Comparison of ENCODE assay signal across 8 cellular contexts in genomic region chr19:18428173-18428836, GRCh38. TPM values are rescaled to one million over a fixed set of nuclear protein-coding genes. Genes with fewer than 3 reads are reported as not detected.
DNase-seq lines count a peak whose midpoint lies in the region; ATAC-seq, FAIRE-seq and TF ChIP-seq lines count a peak whose summit lies in the region.

No MANE protein-coding gene starts in this region.

- TF ChIP-seq CTCF in HepG2 (CRISPR knock-in tag; IDR thresholded peaks at IDR 0.05): no peak

- TF ChIP-seq RAD21 in HepG2 (CRISPR knock-in tag; IDR thresholded peaks at IDR 0.05): no peak

- DNase-seq in activated CD8-positive, alpha-beta memory T cell treated with anti-CD3 and anti-CD28 coated beads, Interleukin-2, amount 50 U/mL, for 48 hours: peak; percentile 59
- no peak for DNase-seq in activated CD8-positive, alpha-beta memory T cell treated with anti-CD3 and anti-CD28 coated beads for 24 hours
- no peak for DNase-seq in SJSA1 (ENCODE audit: low read depth in 1 of 2, low spot score in 2 of 2)
- DNase-seq in effector CD4-positive, alpha-beta T cell: no peak
- DNase-seq in HepG2 (ENCODE audit: low spot score): no peak

- peaks cover 3% of the 10 kb centered on the region for H3K79me2 ChIP-seq in HepG2 (ENCODE audit: insufficient read depth, low read length)

- H3K9ac ChIP-seq in iPS-15b (ENCODE audit: low read depth, low read length): no peak overlapping the region
- no peak overlapping the region for H3K9ac ChIP-seq in HepG2 (ENCODE audit: insufficient read depth, low read depth, low read length)

- ATAC-seq in GM21619 (IDR thresholded peaks at IDR 0.05; ENCODE audit: unreplicated experiment): no peak
- no peak for ATAC-seq in HepG2

- H3K27ac ChIP-seq in SJSA1 (peak overlapping the region; percentile 89), thymus (ENCODE audit: low read depth) (no peak overlapping the region), HepG2 (ENCODE audit: extremely low read length, insufficient read depth, low read length) (no peak overlapping the region)

- peaks cover 29% of the 10 kb centered on the region for H3K4me1 ChIP-seq in SJSA1 (replicated peaks)
- peaks cover 7% of the 10 kb centered on the region for H3K4me1 ChIP-seq in iPS-15b (ENCODE audit: control insufficient read depth, insufficient read depth, low read length)
- peaks cover 21% of the 10 kb centered on the region for H3K4me1 ChIP-seq in thymus (ENCODE audit: control insufficient read depth, insufficient read depth, low read length)
- H3K4me1 ChIP-seq in HepG2 (ENCODE audit: insufficient read depth, low read length): no peaks in the 10 kb centered on the region

- BruUV-seq in HepG2 (replicated peaks; lab: Mats Ljungman, UMichigan): no TSS peak

- in situ Hi-C loops in HepG2 (cut with HindIII; ENCODE audit: extremely low pct_ligation_motif_present, low pct_unique_long_range_greater_than_20kb): no loop called here

- H3K36me3 ChIP-seq in SJSA1: no peaks in the 10 kb centered on the region
- H3K36me3 ChIP-seq in iPS-15b (ENCODE audit: control insufficient read depth, insufficient read depth, low read length): no peaks in the 10 kb centered on the region
- H3K36me3 ChIP-seq in thymus (ENCODE audit: control insufficient read depth, insufficient read depth): peaks cover 5% of the 10 kb centered on the region
- H3K36me3 ChIP-seq in HepG2 (replicated peaks in 1 of 2; ENCODE audit: control insufficient read depth in 1 of 2, insufficient read depth in 2 of 2, low read length in 2 of 2): peaks cover 1 to 3% of the 10 kb centered on the region in 2 experiments; a peak in 2 of 5 replicates

- peak overlapping the region; percentile 45; the same call in 1 of the 2 replicates for H3K4me3 ChIP-seq in SJSA1
- peak overlapping the region; percentile 60 for H3K4me3 ChIP-seq in iPS-15b (ENCODE audit: low read depth, low read length)
- H3K4me3 ChIP-seq in thymus (ENCODE audit: low read length): peak overlapping the region; percentile 69
- no peak overlapping the region for H3K4me3 ChIP-seq in HepG2 (replicated peaks in 1 of 3; ENCODE audit: insufficient read depth in 1 of 3, low read depth in 2 of 3, low read length in 3 of 3)

- intact Hi-C loops in HepG2 (cut with micrococcal nuclease; ENCODE audit: unreplicated experiment): no loop called here

- WGBS in thymus: 80% methylated on average over 18 of the region's 18 CpGs
- WGBS in HepG2 (ENCODE audit: low lambda C conversion rate): 98% methylated on average over 9 of the region's 18 CpGs

- H3K9me3 ChIP-seq in SJSA1 (replicated peaks): 0 out of 2 replicates have a peak, but pooled peaks cover 3% of the 10 kb centered on the region
- H3K9me3 ChIP-seq in iPS-15b (ENCODE audit: control insufficient read depth, insufficient read depth, low read length): no peaks in the 10 kb centered on the region
- H3K9me3 ChIP-seq in thymus (ENCODE audit: control insufficient read depth): no peaks in the 10 kb centered on the region
- H3K9me3 ChIP-seq in HepG2 (ENCODE audit: low read length): no peaks in the 10 kb centered on the region

- CTCF ChIA-PET in HepG2 (lab: Yijun Ruan, JAX; ENCODE audit: low intra/inter-chr PET ratio, low total read pairs): no interaction called here

- no peaks in the 10 kb centered on the region for H3K27me3 ChIP-seq in SJSA1 (replicated peaks)
- no peaks in the 10 kb centered on the region for H3K27me3 ChIP-seq in iPS-15b (ENCODE audit: control insufficient read depth, insufficient read depth, low read length)
- no peaks in the 10 kb centered on the region for H3K27me3 ChIP-seq in thymus (ENCODE audit: control insufficient read depth, insufficient read depth)
- H3K27me3 ChIP-seq in HepG2 (ENCODE audit: control insufficient read depth in 1 of 2, insufficient read depth in 2 of 2, low read length in 2 of 2): no peaks in the 10 kb centered on the region

- no peak overlapping the region for H3K4me2 ChIP-seq in HepG2 (ENCODE audit: low read depth, low read length)

- TF ChIP-seq POLR2A in HepG2 (IDR thresholded peaks at IDR 0.05; ENCODE audit: insufficient read depth in 1 of 2, low read depth in 2 of 2, low read length in 2 of 2): no peak

- no peaks in the 10 kb centered on the region for H4K20me1 ChIP-seq in HepG2 (ENCODE audit: insufficient read depth, low read length)

- no peak for FAIRE-seq in HepG2 (lab: Jason Lieb, UNC)

- POLR2A ChIA-PET in HepG2 (lab: Yijun Ruan, JAX): no interaction called here

- TF ChIP-seq EP300 in HepG2 (IDR thresholded peaks at IDR 0.05; ENCODE audit: low read depth in 2 of 2, low read length in 2 of 2) (no peak), HepG2 (CRISPR knock-in tag; IDR thresholded peaks at IDR 0.05; ENCODE audit: borderline replicate concordance) (no peak)

- no peak overlapping the region for H2AFZ ChIP-seq in HepG2 (ENCODE audit: low read length)

RNA-seq across cellular contexts. Expression of gene SSBP4, which starts 9.1 kb away (rescaled TPM):
- total RNA-seq in SJSA1 (2014; rRNA removed; shearing (Covaris generic)): 18.9 and 43.4 TPM in 2 replicates
- 50.3 TPM for polyA plus RNA-seq in thymus
- 19.3 and 39.5 TPM in 2 replicates for total RNA-seq in HepG2 (2016; rRNA removed; fragmentation: Illumina TruSeq; extraction: Trizol)
- total RNA-seq in HepG2 (2016; cell fraction: cytosol; rRNA removed; fragmentation: Illumina TruSeq; extraction: Trizol; ENCODE audit: low read depth): 95.2 and 104 TPM in 2 replicates
- 14.4 and 39.0 TPM in 2 replicates for total RNA-seq in HepG2 (2016; cell fraction: insoluble cytoplasmic fraction; rRNA removed; fragmentation: Illumina TruSeq; extraction: Trizol)
- total RNA-seq in HepG2 (2016; cell fraction: membrane; rRNA removed; fragmentation: Illumina TruSeq; extraction: Trizol): 103 and 124 TPM in 2 replicates
- total RNA-seq in HepG2 (2016; cell fraction: nucleus; rRNA removed; fragmentation: Illumina TruSeq; extraction: Trizol): 26.9 and 35.1 TPM in 2 replicates
- polyA plus RNA-seq in HepG2 (2011; rRNA removed): 20.8 and 33.4 TPM in 2 replicates
- polyA plus RNA-seq in HepG2 (2011; cell fraction: cytosol; rRNA removed): 11.6 and 28.6 TPM in 2 replicates
- 200 and 290 TPM in 2 replicates for polyA plus RNA-seq in HepG2 (2011; cell fraction: nucleus; rRNA removed)
- 18.2 and 31.6 TPM in 2 replicates for polyA plus RNA-seq in HepG2 (2012)
- 133 and 147 TPM in 2 replicates for polyA plus RNA-seq in HepG2 (2016; cell fraction: cytosol; fragmentation: Illumina TruSeq; extraction: Trizol; ENCODE audit: low read depth)
- 34.3 and 41.3 TPM in 2 replicates for polyA plus RNA-seq in HepG2 (2016; cell fraction: insoluble cytoplasmic fraction; fragmentation: Illumina TruSeq; extraction: Trizol; ENCODE audit: low read depth)
- 147 and 152 TPM in 2 replicates for polyA plus RNA-seq in HepG2 (2016; cell fraction: membrane; fragmentation: Illumina TruSeq; extraction: Trizol; ENCODE audit: low read depth)
- 117 and 122 TPM in 2 replicates for polyA plus RNA-seq in HepG2 (2016; cell fraction: nucleus; fragmentation: Illumina TruSeq; extraction: Trizol; ENCODE audit: insufficient read depth, low read depth)
- 10.3 and 12.3 TPM in 2 replicates for polyA minus RNA-seq in HepG2 (2011; rRNA and poly(A)+ RNA removed; ENCODE audit: low replicate concordance)
- polyA minus RNA-seq in HepG2 (2011; cell fraction: cytosol; rRNA and poly(A)+ RNA removed): 12.0 and 13.9 TPM in 2 replicates
- polyA minus RNA-seq in HepG2 (2011; cell fraction: nucleus; rRNA and poly(A)+ RNA removed): 20.1 and 21.6 TPM in 2 replicates

RNA-seq across cellular contexts. Expression of gene ISYNA1, which starts 9.6 kb away (rescaled TPM):
- 2.0 and 5.4 TPM in 2 replicates for total RNA-seq in SJSA1 (2014; rRNA removed; shearing (Covaris generic))
- polyA plus RNA-seq in thymus (66.1 TPM), HepG2 (2011; rRNA removed) (29.6 and 36.5 TPM in 2 replicates)
- 29.4 and 48.5 TPM in 2 replicates for total RNA-seq in HepG2 (2016; rRNA removed; fragmentation: Illumina TruSeq; extraction: Trizol)
- total RNA-seq in HepG2 (2016; cell fraction: cytosol; rRNA removed; fragmentation: Illumina TruSeq; extraction: Trizol; ENCODE audit: low read depth): 8.4 and 10.1 TPM in 2 replicates
- 29.3 and 46.4 TPM in 2 replicates for total RNA-seq in HepG2 (2016; cell fraction: insoluble cytoplasmic fraction; rRNA removed; fragmentation: Illumina TruSeq; extraction: Trizol)
- 16.0 and 18.7 TPM in 2 replicates for total RNA-seq in HepG2 (2016; cell fraction: membrane; rRNA removed; fragmentation: Illumina TruSeq; extraction: Trizol)
- 33.6 and 37.4 TPM in 2 replicates for total RNA-seq in HepG2 (2016; cell fraction: nucleus; rRNA removed; fragmentation: Illumina TruSeq; extraction: Trizol)
- polyA plus RNA-seq in HepG2 (2011; cell fraction: cytosol; rRNA removed): 14.0 and 25.3 TPM in 2 replicates
- polyA plus RNA-seq in HepG2 (2011; cell fraction: nucleus; rRNA removed): 246 and 367 TPM in 2 replicates
- polyA plus RNA-seq in HepG2 (2012): 32.5 and 49.8 TPM in 2 replicates
- polyA plus RNA-seq in HepG2 (2016; cell fraction: cytosol; fragmentation: Illumina TruSeq; extraction: Trizol; ENCODE audit: low read depth): 16.0 and 16.5 TPM in 2 replicates
- 44.6 and 57.4 TPM in 2 replicates for polyA plus RNA-seq in HepG2 (2016; cell fraction: insoluble cytoplasmic fraction; fragmentation: Illumina TruSeq; extraction: Trizol; ENCODE audit: low read depth)
- polyA plus RNA-seq in HepG2 (2016; cell fraction: membrane; fragmentation: Illumina TruSeq; extraction: Trizol; ENCODE audit: low read depth): 18.1 and 22.4 TPM in 2 replicates
- polyA plus RNA-seq in HepG2 (2016; cell fraction: nucleus; fragmentation: Illumina TruSeq; extraction: Trizol; ENCODE audit: insufficient read depth, low read depth): 103 and 119 TPM in 2 replicates
- 1.3 and 50.2 TPM in 2 replicates for polyA minus RNA-seq in HepG2 (2011; rRNA and poly(A)+ RNA removed; ENCODE audit: low replicate concordance)
- polyA minus RNA-seq in HepG2 (2011; cell fraction: cytosol; rRNA and poly(A)+ RNA removed): 20.4 and 29.0 TPM in 2 replicates
- polyA minus RNA-seq in HepG2 (2011; cell fraction: nucleus; rRNA and poly(A)+ RNA removed): 13.3 and 14.3 TPM in 2 replicates

RNA-seq across cellular contexts. Expression of gene LRRC25, which starts 30.9 kb away (rescaled TPM):
- not detected in 2 replicates for total RNA-seq in SJSA1 (2014; rRNA removed; shearing (Covaris generic))
- 6.2 TPM for polyA plus RNA-seq in thymus
- 0.13 TPM in 1 of 2 replicates, not detected in the other for total RNA-seq in HepG2 (2016; rRNA removed; fragmentation: Illumina TruSeq; extraction: Trizol)
- total RNA-seq in HepG2 (2016; cell fraction: cytosol; rRNA removed; fragmentation: Illumina TruSeq; extraction: Trizol; ENCODE audit: low read depth): 0.20 TPM in 1 of 2 replicates, not detected in the other
- 0.11 TPM in 1 of 2 replicates, not detected in the other for total RNA-seq in HepG2 (2016; cell fraction: insoluble cytoplasmic fraction; rRNA removed; fragmentation: Illumina TruSeq; extraction: Trizol)
- total RNA-seq in HepG2 (2016; cell fraction: membrane; rRNA removed; fragmentation: Illumina TruSeq; extraction: Trizol): 0.17 and 0.19 TPM in 2 replicates
- 0.25 TPM in 1 of 2 replicates, not detected in the other for total RNA-seq in HepG2 (2016; cell fraction: nucleus; rRNA removed; fragmentation: Illumina TruSeq; extraction: Trizol)
- 0.53 and 0.85 TPM in 2 replicates for polyA plus RNA-seq in HepG2 (2011; rRNA removed)
- polyA plus RNA-seq in HepG2 (2011; cell fraction: cytosol; rRNA removed): 0.66 and 0.68 TPM in 2 replicates
- 0.16 and 0.35 TPM in 2 replicates for polyA plus RNA-seq in HepG2 (2011; cell fraction: nucleus; rRNA removed)
- 0.11 and 0.13 TPM in 2 replicates for polyA plus RNA-seq in HepG2 (2012)
- 0.05 TPM in 1 of 2 replicates, not detected in the other for polyA plus RNA-seq in HepG2 (2016; cell fraction: cytosol; fragmentation: Illumina TruSeq; extraction: Trizol; ENCODE audit: low read depth)
- 0.12 and 0.15 TPM in 2 replicates for polyA plus RNA-seq in HepG2 (2016; cell fraction: insoluble cytoplasmic fraction; fragmentation: Illumina TruSeq; extraction: Trizol; ENCODE audit: low read depth)
- 0.13 TPM in 1 of 2 replicates, not detected in the other for polyA plus RNA-seq in HepG2 (2016; cell fraction: membrane; fragmentation: Illumina TruSeq; extraction: Trizol; ENCODE audit: low read depth)
- polyA plus RNA-seq in HepG2 (2016; cell fraction: nucleus; fragmentation: Illumina TruSeq; extraction: Trizol; ENCODE audit: insufficient read depth, low read depth): not detected in 2 replicates
- polyA minus RNA-seq in HepG2 (2011; rRNA and poly(A)+ RNA removed; ENCODE audit: low replicate concordance): 0.60 TPM in 1 of 2 replicates, not detected in the other
- 0.40 and 0.70 TPM in 2 replicates for polyA minus RNA-seq in HepG2 (2011; cell fraction: cytosol; rRNA and poly(A)+ RNA removed)
- 0.25 TPM in 1 of 2 replicates, not detected in the other for polyA minus RNA-seq in HepG2 (2011; cell fraction: nucleus; rRNA and poly(A)+ RNA removed)

RNA-seq across cellular contexts. Expression of gene GDF15, which starts 42.3 kb away (rescaled TPM):
- total RNA-seq in SJSA1 (2014; rRNA removed; shearing (Covaris generic)): 12.4 and 21.9 TPM in 2 replicates
- polyA plus RNA-seq in thymus (2.2 TPM), HepG2 (2011; rRNA removed) (422 and 537 TPM in 2 replicates)
- total RNA-seq in HepG2 (2016; rRNA removed; fragmentation: Illumina TruSeq; extraction: Trizol): 43.0 and 146 TPM in 2 replicates
- 42.0 and 45.2 TPM in 2 replicates for total RNA-seq in HepG2 (2016; cell fraction: cytosol; rRNA removed; fragmentation: Illumina TruSeq; extraction: Trizol; ENCODE audit: low read depth)
- 37.4 and 148 TPM in 2 replicates for total RNA-seq in HepG2 (2016; cell fraction: insoluble cytoplasmic fraction; rRNA removed; fragmentation: Illumina TruSeq; extraction: Trizol)
- total RNA-seq in HepG2 (2016; cell fraction: membrane; rRNA removed; fragmentation: Illumina TruSeq; extraction: Trizol): 53.4 and 57.4 TPM in 2 replicates
- 112 and 139 TPM in 2 replicates for total RNA-seq in HepG2 (2016; cell fraction: nucleus; rRNA removed; fragmentation: Illumina TruSeq; extraction: Trizol)
- polyA plus RNA-seq in HepG2 (2011; cell fraction: cytosol; rRNA removed): 539 and 794 TPM in 2 replicates
- polyA plus RNA-seq in HepG2 (2011; cell fraction: nucleus; rRNA removed): 1,510 and 1,558 TPM in 2 replicates
- polyA plus RNA-seq in HepG2 (2012): 229 and 758 TPM in 2 replicates
- 22.2 and 24.9 TPM in 2 replicates for polyA plus RNA-seq in HepG2 (2016; cell fraction: cytosol; fragmentation: Illumina TruSeq; extraction: Trizol; ENCODE audit: low read depth)
- polyA plus RNA-seq in HepG2 (2016; cell fraction: insoluble cytoplasmic fraction; fragmentation: Illumina TruSeq; extraction: Trizol; ENCODE audit: low read depth): 49.2 and 57.0 TPM in 2 replicates
- polyA plus RNA-seq in HepG2 (2016; cell fraction: membrane; fragmentation: Illumina TruSeq; extraction: Trizol; ENCODE audit: low read depth): 30.8 and 31.5 TPM in 2 replicates
- 315 and 334 TPM in 2 replicates for polyA plus RNA-seq in HepG2 (2016; cell fraction: nucleus; fragmentation: Illumina TruSeq; extraction: Trizol; ENCODE audit: insufficient read depth, low read depth)
- polyA minus RNA-seq in HepG2 (2011; rRNA and poly(A)+ RNA removed; ENCODE audit: low replicate concordance): 4.5 and 440 TPM in 2 replicates
- 366 and 433 TPM in 2 replicates for polyA minus RNA-seq in HepG2 (2011; cell fraction: cytosol; rRNA and poly(A)+ RNA removed)
- 115 and 151 TPM in 2 replicates for polyA minus RNA-seq in HepG2 (2011; cell fraction: nucleus; rRNA and poly(A)+ RNA removed)

Comparison
In these comparisons a context has a peak if more than half of its experiments do, and no peak if none do; other contexts are left out.
1. H3K4me3 ChIP-seq: peak in SJSA1 (single experiment), iPS-15b (single experiment) and thymus (single experiment); none in HepG2 (0 of 3).